ENCODE assay signal across 8 cellular contexts in genomic region chr3:119362940-119363725, GRCh38.
"Had no signal": no experiment of that assay in that cellular context is flagged by ENCODE, and none has a peak within 500 bp of the region (broad histone marks: within the 10 kb centered on the region; RNA-seq: fewer than 3 reads in every experiment).

No MANE protein-coding gene starts in this region.

- H3K36me3 ChIP-seq: HAP-1 had no signal

- H3K4me1 ChIP-seq: HAP-1 had no signal

- H3K9me3 ChIP-seq: HAP-1 had no signal

- DNase-seq: H7, HFFc6, KBM-7 had no signal

- FAIRE-seq: HepG2 had no signal

- H3K4me3 ChIP-seq: GM23338, HAP-1 had no signal

- H3K27ac ChIP-seq: HL-60 had no signal

- H3K4me2 ChIP-seq: GM23338 had no signal

- H2AFZ ChIP-seq: GM23338 had no signal

- ATAC-seq: GM23338, HCT116, HepG2 had no signal
